18 cellular contexts compared by ENCODE assay signal in the genomic region with DNA sequence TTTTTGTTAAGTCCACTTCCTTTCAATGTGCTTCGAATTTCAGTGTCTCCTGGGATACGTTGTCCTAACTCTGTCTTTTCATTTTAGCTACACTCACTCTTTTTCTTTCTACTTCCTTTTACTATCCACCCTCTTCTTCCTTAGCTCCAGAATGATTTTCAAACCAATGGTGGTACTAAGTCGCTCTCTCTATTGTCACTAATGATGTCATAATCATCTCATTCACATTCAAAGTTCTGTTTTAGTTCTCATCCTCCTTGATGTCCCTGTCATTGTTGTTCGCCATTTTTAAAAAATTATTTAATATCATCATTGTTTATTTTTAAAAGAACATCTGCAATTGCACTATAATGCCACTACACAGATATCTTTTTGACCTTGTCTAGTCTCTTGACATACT. TPM values are rescaled to one million over a fixed set of nuclear protein-coding genes. Genes with fewer than 3 reads are reported as not detected.
DNase-seq lines count a peak whose midpoint lies in the region; ATAC-seq, FAIRE-seq and TF ChIP-seq lines count a peak whose summit lies in the region.
"Had no signal": no experiment of that assay in that cellular context is flagged by ENCODE, and none has a peak within 500 bp of the region (broad histone marks: within the 10 kb centered on the region; RNA-seq: fewer than 3 reads in every experiment).

No MANE protein-coding gene starts in this region.

- TF ChIP-seq CTCF in MM.1S (IDR thresholded peaks at IDR 0.05; ENCODE audit: low read length) (no peak), PC-3 (conservative IDR thresholded peaks at IDR 0.05; ENCODE audit: low read depth, low read length) (no peak), H1 (IDR thresholded peaks at IDR 0.05; ENCODE audit: control extremely low read depth in 1 of 3, insufficient read depth in 1 of 3, low read depth in 1 of 3, low read length in 3 of 3) (no peak), GM13977 (IDR thresholded peaks at IDR 0.05; ENCODE audit: extremely low read depth, insufficient read depth, missing control alignments) (no peak), heart left ventricle (IDR thresholded peaks at IDR 0.05) (no peak)

- WGBS in H1 (ENCODE audit: extremely low coverage in 1 of 2, insufficient coverage in 1 of 2, insufficient read length in 1 of 2, insufficient replicate concordance in 2 of 2, low coverage in 1 of 2, low lambda C conversion rate in 2 of 2, missing lambda C conversion rate in 1 of 2), 2 experiments: 84% methylated on average over 4 of the region's 4 CpGs; no CpG with 5 or more reads in 1 of the 2 experiments
- 71 to 79% (median 73%) methylated on average over 4 of the region's 4 CpGs for WGBS in heart left ventricle, 4 donors

- FAIRE-seq in H1 (lab: Jason Lieb, UNC): no peak
- FAIRE-seq: GM12891 had no signal

- peak overlapping the region; percentile 45; the same call in 1 of the 2 replicates for H3K27ac ChIP-seq in MM.1S (ENCODE audit: low read length)
- H3K27ac ChIP-seq in PC-3 (ENCODE audit: low read length): no peak overlapping the region
- no peak overlapping the region for H3K27ac ChIP-seq in H1 (ENCODE audit: low read depth, low read length)
- no peak overlapping the region for H3K27ac ChIP-seq in heart left ventricle

- no peaks in the 10 kb centered on the region for H3K9me3 ChIP-seq in MM.1S (replicated peaks; ENCODE audit: insufficient read depth, low read length)
- no peaks in the 10 kb centered on the region for H3K9me3 ChIP-seq in PC-3 (ENCODE audit: low read length)
- peaks cover 7% of the 10 kb centered on the region in 2 experiments; a peak in 3 of 4 replicates for H3K9me3 ChIP-seq in H1 (ENCODE audit: insufficient read depth in 2 of 2, low read depth in 1 of 2, low read length in 1 of 2)
- H3K9me3 ChIP-seq in heart left ventricle: peaks cover 0 to 7% (median 0%) of the 10 kb centered on the region in 12 donors

- H3K14ac ChIP-seq in H1 (ENCODE audit: insufficient read length): no peak overlapping the region

- CTCF ChIA-PET in PC-3 (lab: Charles Lee) (no interaction called here), H1 (lab: Charles Lee; ENCODE audit: partially characterized antibody) (interaction anchor here (0.6 to 2.3 kb wide), 2 partner anchors 243 to 431 kb away, joined by 3 to 7 read pairs; no protein-coding TSS in a partner anchor)

- no peak overlapping the region for H2BK20ac ChIP-seq in H1 (ENCODE audit: low read length)

- H3K9me2 ChIP-seq in MM.1S (replicated peaks; ENCODE audit: insufficient read depth, low read length) (no peaks in the 10 kb centered on the region), PC-3 (replicated peaks; ENCODE audit: low read length) (no peaks in the 10 kb centered on the region)

- no peak for TF ChIP-seq RAD21 in H1 (IDR thresholded peaks at IDR 0.05 in 1 of 2, conservative IDR thresholded peaks at IDR 0.05 in 1 of 2; ENCODE audit: low read depth in 2 of 2, low read length in 2 of 2)

- H3K4me2 ChIP-seq in MM.1S (ENCODE audit: low read depth, low read length) (no peak overlapping the region), PC-3 (ENCODE audit: low read length) (no peak overlapping the region), H1 (ENCODE audit: insufficient read depth in 1 of 2, low read depth in 2 of 2, low read length in 2 of 2) (no peak overlapping the region)

- DNase-seq in MM.1S (no peak), PC-3 (no peak), H1 (ENCODE audit: low read depth in 1 of 2, low spot score in 2 of 2) (no peak), GM13977 (ENCODE audit: low spot score) (no peak), heart left ventricle (no peak)
- no peak for DNase-seq in activated effector memory CD4-positive, alpha-beta T cell treated with Interleukin-2 at 50 U/mL for 16 hours
- DNase-seq: C1 segment of cervical spinal cord; Calu3; CD4-positive, alpha-beta memory T cell; COR-L47; DMS53; DMS79 treated with DMSO at 0.1 percent for 48 hours; GF-D8; GOT3; H7; HCEC 1CT had no signal

- intact Hi-C loops in PC-3 (cut with micrococcal nuclease) (loop anchor here (5.0 kb wide), 1 partner anchor 244 kb away; no protein-coding TSS in a partner anchor), heart left ventricle (cut with DNase I) (loop anchor here in 9 of 10 donors (5.0 to 10.0 kb wide), 12 partner anchors 51 to 1934 kb away; partner anchors contain the start of gene REXO2 (in 1 of the 9))

- H3K79me1 ChIP-seq in H1 (ENCODE audit: low read depth, low read length): no peaks in the 10 kb centered on the region

- H3K4ac ChIP-seq in H1 (replicated peaks; ENCODE audit: insufficient read length, low read depth, low read length): no peak overlapping the region

- H2AFZ ChIP-seq in MM.1S (ENCODE audit: low read length) (no peak overlapping the region), PC-3 (ENCODE audit: low read length) (peak overlapping the region; percentile 51; the same call in 1 of the 2 replicates), H1 (ENCODE audit: low read length) (0 out of 2 replicates have a peak overlapping the region, but pooled peaks have one; percentile 90)

- H4K8ac ChIP-seq in H1 (ENCODE audit: extremely low read depth, insufficient read depth, low read length): no peak overlapping the region

- no peak overlapping the region for H2BK5ac ChIP-seq in H1 (ENCODE audit: low read depth, low read length)

- no peak overlapping the region for H4K91ac ChIP-seq in H1 (replicated peaks; ENCODE audit: insufficient read length, low read length)

- H2BK15ac ChIP-seq in H1 (ENCODE audit: low read length): no peak overlapping the region

- in situ Hi-C loops in GM13977 (cut with MboI; ENCODE audit: low pct_unique_long_range_greater_than_20kb, low sequenced_read_pairs, unreplicated experiment): loop anchor here (25.0 kb wide), 1 partner anchor 244 kb away; the partner anchor contains the start of gene NXPE4

- no peak for TF ChIP-seq POLR2A in H1 (IDR thresholded peaks at IDR 0.05; ENCODE audit: control extremely low read depth in 1 of 2, low read depth in 2 of 2, low read length in 2 of 2)
- no peak for TF ChIP-seq POLR2A in heart left ventricle (IDR thresholded peaks at IDR 0.05)

- H3K79me2 ChIP-seq in MM.1S (ENCODE audit: low read length) (no peaks in the 10 kb centered on the region), PC-3 (ENCODE audit: low read length) (no peaks in the 10 kb centered on the region), H1 (ENCODE audit: control insufficient read depth in 1 of 2, insufficient read depth in 2 of 2, low read length in 2 of 2) (no peaks in the 10 kb centered on the region)

- H3K9ac ChIP-seq in MM.1S (ENCODE audit: low read length): no peak overlapping the region
- no peak overlapping the region for H3K9ac ChIP-seq in PC-3 (ENCODE audit: low read length)
- H3K9ac ChIP-seq in H1 (replicated peaks in 1 of 4; ENCODE audit: extremely low read depth in 1 of 4, low read depth in 3 of 4, low read length in 3 of 4): no peak overlapping the region

- H3K4me1 ChIP-seq in MM.1S (ENCODE audit: low read length): peaks cover 32% of the 10 kb centered on the region
- peaks cover 15% of the 10 kb centered on the region for H3K4me1 ChIP-seq in PC-3 (ENCODE audit: insufficient read depth, low read length)
- H3K4me1 ChIP-seq in H1 (replicated peaks in 1 of 4; ENCODE audit: control insufficient read depth in 3 of 4, insufficient read depth in 4 of 4, low read length in 3 of 4): peaks cover 0 to 4% (median 3%) of the 10 kb centered on the region in 4 experiments; a peak in 2 of 7 replicates
- H3K4me1 ChIP-seq in heart left ventricle: peaks cover 0 to 16% (median 7%) of the 10 kb centered on the region in 12 donors

- no peak overlapping the region for H3K56ac ChIP-seq in H1 (replicated peaks; ENCODE audit: insufficient read length, low read depth, low read length)

- H3K4me3 ChIP-seq in MM.1S (ENCODE audit: low read length) (no peak overlapping the region), PC-3 (ENCODE audit: low read length) (no peak overlapping the region), H1 (ENCODE audit: extremely low read depth in 1 of 4, insufficient read depth in 2 of 4, low read depth in 3 of 4, low read length in 4 of 4) (no peak overlapping the region), heart left ventricle (no peak overlapping the region)

- no peaks in the 10 kb centered on the region for H4K20me1 ChIP-seq in MM.1S (ENCODE audit: insufficient read depth, low read length)
- H4K20me1 ChIP-seq in PC-3 (ENCODE audit: low read length): no peaks in the 10 kb centered on the region
- no peaks in the 10 kb centered on the region for H4K20me1 ChIP-seq in H1 (replicated peaks in 1 of 2; ENCODE audit: control insufficient read depth in 1 of 2, insufficient read depth in 2 of 2, low read length in 2 of 2)

- no peak overlapping the region for H2AK5ac ChIP-seq in H1 (ENCODE audit: low read depth, low read length)

- H3K27me3 ChIP-seq in MM.1S (replicated peaks; ENCODE audit: insufficient read depth, low read length): no peaks in the 10 kb centered on the region
- H3K27me3 ChIP-seq in PC-3 (ENCODE audit: low read length): no peaks in the 10 kb centered on the region
- no peaks in the 10 kb centered on the region for H3K27me3 ChIP-seq in H1 (replicated peaks in 1 of 4; ENCODE audit: control insufficient read depth in 3 of 4, extremely low read depth in 1 of 4, insufficient read depth in 3 of 4, low read length in 3 of 4)
- no peaks in the 10 kb centered on the region for H3K27me3 ChIP-seq in heart left ventricle

- no peak for TF ChIP-seq EP300 in H1 (IDR thresholded peaks at IDR 0.05; ENCODE audit: borderline replicate concordance in 1 of 2, low read depth in 2 of 2, low read length in 2 of 2)

- no peak overlapping the region for H3K18ac ChIP-seq in H1 (ENCODE audit: extremely low read depth, low read length)

- POLR2A ChIA-PET in PC-3 (lab: Charles Lee; ENCODE audit: unreplicated experiment) (no interaction called here), H1 (lab: Charles Lee; ENCODE audit: partially characterized antibody) (no interaction called here)

- H3K23me2 ChIP-seq in H1 (ENCODE audit: low read depth, low read length): no peaks in the 10 kb centered on the region

- H3F3A ChIP-seq in MM.1S (ENCODE audit: insufficient read depth, low read length) (peaks cover 29% of the 10 kb centered on the region), PC-3 (ENCODE audit: low read length, unreplicated experiment) (no peaks in the 10 kb centered on the region)

- BruUV-seq in PC-3 (replicated peaks; lab: Mats Ljungman, UMichigan): no TSS peak

- no peak for ATAC-seq in PC-3
- ATAC-seq in heart left ventricle: no peak

- H4K5ac ChIP-seq in H1 (ENCODE audit: insufficient read length, low read depth, low read length): no peak overlapping the region

- H2BK12ac ChIP-seq in H1 (ENCODE audit: low read depth, low read length): no peak overlapping the region

- H3K36me3 ChIP-seq in MM.1S (replicated peaks; ENCODE audit: insufficient read depth, low read length) (no peaks in the 10 kb centered on the region), PC-3 (ENCODE audit: low read depth, low read length) (no peaks in the 10 kb centered on the region; the same call in 1 of the 2 replicates), H1 (ENCODE audit: control insufficient read depth in 2 of 4, insufficient read depth in 4 of 4, low read length in 3 of 4) (no peaks in the 10 kb centered on the region), heart left ventricle (no peaks in the 10 kb centered on the region)

- H2BK120ac ChIP-seq in H1 (replicated peaks; ENCODE audit: low read depth, low read length): no peak overlapping the region

- H3K23ac ChIP-seq in H1 (ENCODE audit: insufficient read length): no peak overlapping the region

RNA-seq across cellular contexts. Expression of gene NNMT, which starts 47.3 kb away (rescaled TPM):
- 20.8 and 23.3 TPM in 2 replicates for total RNA-seq in PC-3 (2014; rRNA removed)
- not detected in 2 replicates for total RNA-seq in H1 (2021; fragmentation: NEBNext Ultra II Directional; extraction: Animal tissue kit (Norgen Biotek cat#: 25700))
- 0.38 TPM in 1 of 2 replicates, not detected in the other for polyA plus RNA-seq in H1 (2011; rRNA removed)
- not detected for polyA plus RNA-seq in H1 (2011; cell fraction: cytosol; rRNA removed)
- not detected for polyA plus RNA-seq in H1 (2011; cell fraction: nucleus; rRNA removed)
- polyA plus RNA-seq in H1 (2012, experiment 1 of 2): not detected in 4 replicates
- 0.67 TPM for polyA plus RNA-seq in H1 (2012, experiment 2 of 2)
- 0.04 TPM for polyA plus RNA-seq in H1 (2013, experiment 1 of 2)
- not detected for polyA plus RNA-seq in H1 (2013, experiment 2 of 2)
- polyA minus RNA-seq in H1 (2011; rRNA and poly(A)+ RNA removed): not detected in 2 replicates
- polyA minus RNA-seq in H1 (2011; cell fraction: cytosol; rRNA and poly(A)+ RNA removed): not detected
- 3.0 TPM for polyA minus RNA-seq in H1 (2011; cell fraction: nucleus; rRNA and poly(A)+ RNA removed)
- 100 to 1,000 TPM in 1 of 9 donors, 10 to 100 TPM in 8; 12.4 to 146 (median 27.4) TPM for total RNA-seq in heart left ventricle
- polyA plus RNA-seq in heart left ventricle: 10 to 100 TPM; 27.9 to 76.3 TPM
- total RNA-seq: CD4-positive, alpha-beta memory T cell; G401; H7 had no signal
- polyA plus RNA-seq: CD4-positive, alpha-beta memory T cell had no signal

RNA-seq across cellular contexts. Expression of gene C11orf71, which starts 56.8 kb away (rescaled TPM):
- 5.0 and 8.1 TPM in 2 replicates for total RNA-seq in PC-3 (2014; rRNA removed)
- 5.4 and 5.8 TPM in 2 replicates for total RNA-seq in H1 (2021; fragmentation: NEBNext Ultra II Directional; extraction: Animal tissue kit (Norgen Biotek cat#: 25700))
- polyA plus RNA-seq in H1 (2011; rRNA removed): 8.7 and 13.4 TPM in 2 replicates
- polyA plus RNA-seq in H1 (2011; cell fraction: cytosol; rRNA removed): 9.3 TPM
- 9.2 TPM for polyA plus RNA-seq in H1 (2011; cell fraction: nucleus; rRNA removed)
- polyA plus RNA-seq in H1 (2012, experiment 1 of 2): 3.5 to 4.8 TPM (median 3.7 TPM) in 4 replicates
- polyA plus RNA-seq in H1 (2012, experiment 2 of 2): 2.1 TPM
- 6.7 TPM for polyA plus RNA-seq in H1 (2013, experiment 1 of 2)
- polyA plus RNA-seq in H1 (2013, experiment 2 of 2): 5.9 TPM
- 5.9 and 6.0 TPM in 2 replicates for polyA minus RNA-seq in H1 (2011; rRNA and poly(A)+ RNA removed)
- polyA minus RNA-seq in H1 (2011; cell fraction: cytosol; rRNA and poly(A)+ RNA removed): 5.1 TPM
- 11.4 TPM for polyA minus RNA-seq in H1 (2011; cell fraction: nucleus; rRNA and poly(A)+ RNA removed)
- 10 to 100 TPM in 4 of 9 donors, 1 to 10 TPM in 5; 5.1 to 13.4 (median 8.6) TPM for total RNA-seq in heart left ventricle
- 1 to 10 TPM; 2.3 to 9.9 TPM for polyA plus RNA-seq in heart left ventricle

RNA-seq across cellular contexts. Expression of gene RBM7, which starts 57.0 kb away (rescaled TPM):
- total RNA-seq in PC-3 (2014; rRNA removed) (18.4 and 30.1 TPM in 2 replicates), heart left ventricle (10 to 100 TPM in 8 of 9 donors, 1 to 10 TPM in 1; 8.8 to 28.7 (median 20.8) TPM)
- total RNA-seq in H1 (2021; fragmentation: NEBNext Ultra II Directional; extraction: Animal tissue kit (Norgen Biotek cat#: 25700)): 45.7 and 48.3 TPM in 2 replicates
- polyA plus RNA-seq in H1 (2011; rRNA removed) (11.1 and 18.0 TPM in 2 replicates), heart left ventricle (10 to 100 TPM in 1 of 2 donors, 1 to 10 TPM in 1; 2.7 to 16.1 TPM)
- polyA plus RNA-seq in H1 (2011; cell fraction: cytosol; rRNA removed): 18.0 TPM
- 11.6 TPM for polyA plus RNA-seq in H1 (2011; cell fraction: nucleus; rRNA removed)
- 32.5 to 47.5 TPM (median 37.4 TPM) in 4 replicates for polyA plus RNA-seq in H1 (2012, experiment 1 of 2)
- polyA plus RNA-seq in H1 (2012, experiment 2 of 2): 4.5 TPM
- 36.8 TPM for polyA plus RNA-seq in H1 (2013, experiment 1 of 2)
- polyA plus RNA-seq in H1 (2013, experiment 2 of 2): 37.6 TPM
- 76.7 and 127 TPM in 2 replicates for polyA minus RNA-seq in H1 (2011; rRNA and poly(A)+ RNA removed)
- polyA minus RNA-seq in H1 (2011; cell fraction: cytosol; rRNA and poly(A)+ RNA removed): 38.1 TPM
- polyA minus RNA-seq in H1 (2011; cell fraction: nucleus; rRNA and poly(A)+ RNA removed): 48.4 TPM

Comparison
In these comparisons a context has a peak if more than half of its experiments do, and no peak if none do; other contexts are left out.
1. RNA of gene NNMT, which starts 47.3 kb away (total RNA-seq): 12.4 to 146 TPM in heart left ventricle and 20.8 to 23.3 TPM in PC-3; not detected in H1; every median in the first group is over 10 times any median in the second.